ENCODE assay signal across 15 cellular contexts in genomic region chr11:2741006-2741376, GRCh38. TPM values are rescaled to one million over a fixed set of nuclear protein-coding genes. Genes with fewer than 3 reads are reported as not detected.
DNase-seq lines count a peak whose midpoint lies in the region; ATAC-seq and TF ChIP-seq lines count a peak whose summit lies in the region.
"Had no signal": no experiment of that assay in that cellular context is flagged by ENCODE, and none has a peak within 500 bp of the region (broad histone marks: within the 10 kb centered on the region; RNA-seq: fewer than 3 reads in every experiment).

No MANE protein-coding gene starts in this region.

- TF ChIP-seq POLR2A in sigmoid colon (IDR thresholded peaks at IDR 0.05), result no peak

- H3K9me2 ChIP-seq in PC-9 (ENCODE audit: insufficient read depth), result no peaks in the 10 kb centered on the region
- H3K9me2 ChIP-seq: SK-N-SH had no signal

- peaks cover 0 to 2% (median 0%) of the 10 kb centered on the region in 7 donors for H3K9me3 Mint-ChIP-seq in CD14-positive monocyte
- H3K9me3 Mint-ChIP-seq: naive thymus-derived CD4-positive, alpha-beta T cell had no signal

- WGBS in sigmoid colon, 2 donors, result 90 to 92% methylated on average over 7 of the region's 7 CpGs

- peaks cover 0 to 5% of the 10 kb centered on the region in 2 donors for H3K36me3 Mint-ChIP-seq in CD14-positive monocyte

- H3K4me3 Mint-ChIP-seq in CD14-positive monocyte, result no peak overlapping the region
- H3K4me3 Mint-ChIP-seq: GM23338; naive thymus-derived CD4-positive, alpha-beta T cell had no signal

- H4K20me1 ChIP-seq in PC-9 (ENCODE audit: insufficient read depth), result no peaks in the 10 kb centered on the region

- no peak overlapping the region for H2AFZ ChIP-seq in PC-9
- H2AFZ ChIP-seq: GM23338 had no signal

- H3K79me2 ChIP-seq in PC-9 (ENCODE audit: low read depth), result no peaks in the 10 kb centered on the region

- intact Hi-C loops in CD14-positive monocyte (cut with micrococcal nuclease) (no loop called here), PC-9 (cut with micrococcal nuclease; ENCODE audit: unreplicated experiment) (no loop called here), left ventricle myocardium superior (cut with micrococcal nuclease) (no loop called here), sigmoid colon (cut with DNase I) (no loop called here)

- H3K27me3 ChIP-seq in PC-9 (ENCODE audit: insufficient read depth, low read depth) (no peaks in the 10 kb centered on the region), sigmoid colon (no peaks in the 10 kb centered on the region)

- H3K4me2 ChIP-seq in PC-9, result peak overlapping the region; percentile 74
- H3K4me2 ChIP-seq: GM23338, SK-N-SH had no signal

- TF ChIP-seq CTCF in CD14-positive monocyte (IDR thresholded peaks at IDR 0.05) (no peak), PC-9 (conservative IDR thresholded peaks at IDR 0.05) (no peak), sigmoid colon (IDR thresholded peaks at IDR 0.05) (no peak)

- no TSS peak for BruUV-seq in PC-9 (replicated peaks; lab: Mats Ljungman, UMichigan)

- H3K27me3 Mint-ChIP-seq in CD14-positive monocyte (ENCODE audit: low read depth in 3 of 3), result peaks cover 0 to 5% (median 1%) of the 10 kb centered on the region in 3 donors
- H3K27me3 Mint-ChIP-seq: naive thymus-derived CD4-positive, alpha-beta T cell had no signal

- peaks cover 23% of the 10 kb centered on the region for H3K4me1 ChIP-seq in PC-9 (replicated peaks; ENCODE audit: insufficient read depth)
- peaks cover 0 to 15% (median 0%) of the 10 kb centered on the region in 4 donors for H3K4me1 ChIP-seq in sigmoid colon

- TF ChIP-seq EP300 in sigmoid colon (IDR thresholded peaks at IDR 0.05), result no peak

- peak; percentile 40 for DNase-seq in CD14-positive monocyte (ENCODE audit: low spot score)
- no peak for DNase-seq in PC-9
- peak; percentile 22 for DNase-seq in left ventricle myocardium superior
- DNase-seq in sigmoid colon, result peak; percentile 57
- no peak for DNase-seq in CD1c-positive myeloid dendritic cell (ENCODE audit: extremely low spot score)
- DNase-seq in foreskin melanocyte, result no peak
- DNase-seq: activated CD4-positive, alpha-beta T cell treated with anti-CD3 and anti-CD28 coated beads for 48 hours; activated T-cell treated with anti-CD3 and anti-CD28 coated beads, Interleukin-2, amount 50 U/mL, for 1 hour; AML-193; naive thymus-derived CD4-positive, alpha-beta T cell; NCI-H187; NCI-H524 treated with DMSO at 0.1 percent for 48 hours; SK-N-SH had no signal

- H3K9me3 ChIP-seq in PC-9 (ENCODE audit: insufficient read depth, low read depth), result no peaks in the 10 kb centered on the region
- H3K9me3 ChIP-seq in sigmoid colon, result no peaks in the 10 kb centered on the region
- H3K9me3 ChIP-seq: SK-N-SH had no signal

- peak overlapping the region; percentile 63; the same call in 1 of the 2 replicates for H3K27ac ChIP-seq in PC-9
- peak overlapping the region in 1 of 4 donors; percentile 65 for H3K27ac ChIP-seq in sigmoid colon

- POLR2A ChIA-PET in PC-9 (lab: Charles Lee; ENCODE audit: unreplicated experiment), result no interaction called here

- peaks cover 33% of the 10 kb centered on the region for H3K4me1 Mint-ChIP-seq in CD14-positive monocyte
- H3K4me1 Mint-ChIP-seq: GM23338 had no signal

- peak; percentile 6 for ATAC-seq in left ventricle myocardium superior
- ATAC-seq in HG03342 (IDR thresholded peaks at IDR 0.05; ENCODE audit: unreplicated experiment), result no peak
- ATAC-seq: naive thymus-derived CD4-positive, alpha-beta T cell had no signal

- H3K27ac Mint-ChIP-seq in CD14-positive monocyte, result peak overlapping the region in 1 of 7 donors; percentile 84
- H3K27ac Mint-ChIP-seq: GM23338; naive thymus-derived CD4-positive, alpha-beta T cell had no signal

- CTCF ChIA-PET in PC-9 (lab: Charles Lee), result interaction anchor here (0.8 kb wide), 1 partner anchor 38 kb away, joined by 3 read pairs; no protein-coding TSS in a partner anchor

- no peaks in the 10 kb centered on the region for H3K36me3 ChIP-seq in PC-9 (ENCODE audit: low read depth)
- no peaks in the 10 kb centered on the region for H3K36me3 ChIP-seq in sigmoid colon

- H3K4me3 ChIP-seq in PC-9 (no peak overlapping the region), sigmoid colon (no peak overlapping the region)
- H3K4me3 ChIP-seq: GM23338 had no signal

- 0 out of 2 replicates have a peak, but pooled peaks cover 12% of the 10 kb centered on the region for H3F3A ChIP-seq in PC-9 (ENCODE audit: insufficient read depth, low read depth)

RNA-seq across cellular contexts. Expression of gene KCNQ1OT1, which starts 41.2 kb away (rescaled TPM):
- under 1 TPM; 0.01 to 0.03 TPM for polyA plus RNA-seq in CD14-positive monocyte
- total RNA-seq in PC-9 (2021), result 3.4 and 4.3 TPM in 2 replicates
- total RNA-seq in left ventricle myocardium superior, result 0.35 TPM
- 1 to 10 TPM in 3 of 4 donors, under 1 TPM in 1; 0.99 to 3.6 (median 1.4) TPM for total RNA-seq in sigmoid colon
- polyA plus RNA-seq in sigmoid colon, result under 1 TPM; under 0.01 to 0.32 (median under 0.01) TPM

Comparison
In these comparisons a context has a peak if more than half of its experiments do, and no peak if none do; other contexts are left out.
1. DNase-seq: peak in CD14-positive monocyte (single experiment), left ventricle myocardium superior (single experiment) and sigmoid colon (single experiment); none in PC-9 (0 of 2), CD1c-positive myeloid dendritic cell (single experiment) and foreskin melanocyte (single experiment).